22 cellular contexts compared by ENCODE assay signal in genomic region chr3:71252466-71252865, GRCh38.
DNase-seq lines count a peak whose midpoint lies in the region; ATAC-seq and TF ChIP-seq lines count a peak whose summit lies in the region.
"Had no signal": no experiment of that assay in that cellular context is flagged by ENCODE, and none has a peak within 500 bp of the region (broad histone marks: within the 10 kb centered on the region; RNA-seq: fewer than 3 reads in every experiment).

No MANE protein-coding gene starts in this region.

- no peaks in the 10 kb centered on the region for H3K9me3 Mint-ChIP-seq in CD8-positive, alpha-beta T cell
- H3K9me3 Mint-ChIP-seq in chondrocyte (ENCODE audit: low read depth) = no peaks in the 10 kb centered on the region
- H3K9me3 Mint-ChIP-seq: immature natural killer cell, neural crest cell had no signal

- no peaks in the 10 kb centered on the region for H3K27me3 ChIP-seq in CD8-positive, alpha-beta T cell (ENCODE audit: insufficient read depth, low read length)
- H3K27me3 ChIP-seq in Karpas-422 (ENCODE audit: low read length) (no peaks in the 10 kb centered on the region), osteoblast (ENCODE audit: insufficient read depth, low read length) (no peaks in the 10 kb centered on the region), Peyer's patch (no peaks in the 10 kb centered on the region)
- H3K27me3 ChIP-seq: BLaER1 treated with 17β-estradiol and CSF1 and Interleukin-3, amounts not matched to agents 10 nM and 100 nM had no signal

- H3K27ac Mint-ChIP-seq in CD8-positive, alpha-beta T cell = peak overlapping the region; percentile 79
- H3K27ac Mint-ChIP-seq in chondrocyte (ENCODE audit: unreplicated experiment) = peak overlapping the region; percentile 55
- H3K27ac Mint-ChIP-seq: immature natural killer cell had no signal

- H3K9me3 ChIP-seq in CD8-positive, alpha-beta T cell (ENCODE audit: low read length) = no peaks in the 10 kb centered on the region
- no peaks in the 10 kb centered on the region for H3K9me3 ChIP-seq in Karpas-422 (ENCODE audit: low read length)
- no peaks in the 10 kb centered on the region for H3K9me3 ChIP-seq in osteoblast (ENCODE audit: low read depth, low read length)
- no peaks in the 10 kb centered on the region for H3K9me3 ChIP-seq in Peyer's patch
- H3K9me3 ChIP-seq: BLaER1 treated with 17β-estradiol and CSF1 and Interleukin-3, amounts not matched to agents 10 nM and 100 nM; HAP-1; thoracic aorta had no signal

- H2AFZ ChIP-seq in Karpas-422 (ENCODE audit: low read length) (no peak overlapping the region), osteoblast (ENCODE audit: low read length) (no peak overlapping the region)

- H4K20me1 ChIP-seq in Karpas-422 (ENCODE audit: insufficient read depth, low read depth, low read length) = peaks cover 11% of the 10 kb centered on the region; the same call in 1 of the 2 replicates
- H4K20me1 ChIP-seq in osteoblast (ENCODE audit: insufficient read depth, low read length) = no peaks in the 10 kb centered on the region
- H4K20me1 ChIP-seq: BLaER1 treated with 17β-estradiol and CSF1 and Interleukin-3, amounts not matched to agents 10 nM and 100 nM had no signal

- peaks cover 31% of the 10 kb centered on the region for H3K36me3 Mint-ChIP-seq in CD8-positive, alpha-beta T cell
- H3K36me3 Mint-ChIP-seq in chondrocyte (ENCODE audit: low read depth) = no peaks in the 10 kb centered on the region
- H3K36me3 Mint-ChIP-seq: immature natural killer cell had no signal

- TF ChIP-seq POLR2A in Peyer's patch (IDR thresholded peaks at IDR 0.05) = no peak

- no peak for DNase-seq in CD8-positive, alpha-beta T cell
- DNase-seq in Karpas-422 (no peak), chondrocyte (ENCODE audit: low spot score) (no peak), osteoblast (ENCODE audit: insufficient read length, low spot score, missing footprints) (no peak), omental fat pad (ENCODE audit: low spot score) (no peak), Peyer's patch (no peak), NCI-H345 treated with DMSO at 0.1 percent for 48 hours (lab: John Stamatoyannopoulos, UW; ENCODE audit: unreplicated experiment) (no peak), NCI-H1105 (lab: John Stamatoyannopoulos, UW) (no peak)
- DNase-seq: activated CD8-positive, alpha-beta memory T cell treated with anti-CD3 and anti-CD28 coated beads for 24 hours; aorta; DMS53; glutamatergic neuron; immature natural killer cell; mesendoderm; NCI-H2029 treated with DMSO at 0.1 percent for 48 hours; NCI-H748 treated with DMSO at 0.1 percent for 48 hours; stimulated activated CD4-positive, alpha-beta T cell treated with anti-CD3 and anti-CD28 coated beads, Interleukin-2, amount 100 ng/mL, for 48 hours had no signal

- peak; percentile 77 for ATAC-seq in CD8-positive, alpha-beta T cell
- no peak for ATAC-seq in omental fat pad (ENCODE audit: low FRiP score)
- ATAC-seq: sciatic nerve had no signal

- peaks cover 100% of the 10 kb centered on the region for H3K79me2 ChIP-seq in Karpas-422 (ENCODE audit: low read length)
- peaks cover 32% of the 10 kb centered on the region for H3K79me2 ChIP-seq in osteoblast (ENCODE audit: insufficient read depth, low read length)

- CTCF ChIA-PET in CD8-positive, alpha-beta T cell (lab: Charles Lee) = interaction anchor here (0.6 kb wide), 1 partner anchor 272 kb away, joined by 6 read pairs; no protein-coding TSS in a partner anchor

- no peak overlapping the region for H3K4me2 ChIP-seq in Karpas-422 (ENCODE audit: low read depth, low read length, poor library complexity, severe bottlenecking)
- no peak overlapping the region for H3K4me2 ChIP-seq in osteoblast (ENCODE audit: insufficient read depth, low read length)
- H3K4me2 ChIP-seq: BLaER1 treated with 17β-estradiol and CSF1 and Interleukin-3, amounts not matched to agents 10 nM and 100 nM had no signal

- no peak overlapping the region for H3K4me3 Mint-ChIP-seq in CD8-positive, alpha-beta T cell
- H3K4me3 Mint-ChIP-seq in chondrocyte (ENCODE audit: unreplicated experiment) = no peak overlapping the region
- H3K4me3 Mint-ChIP-seq: immature natural killer cell, neural crest cell had no signal

- H3K36me3 ChIP-seq in CD8-positive, alpha-beta T cell (ENCODE audit: insufficient read depth, low read length) = no peaks in the 10 kb centered on the region
- H3K36me3 ChIP-seq in Karpas-422 (ENCODE audit: insufficient read depth, low read length) (0 out of 2 replicates have a peak, but pooled peaks cover 6% of the 10 kb centered on the region), osteoblast (ENCODE audit: insufficient read depth, low read length) (no peaks in the 10 kb centered on the region), Peyer's patch (no peaks in the 10 kb centered on the region)
- H3K36me3 ChIP-seq: BLaER1 treated with 17β-estradiol and CSF1 and Interleukin-3, amounts not matched to agents 10 nM and 100 nM; HAP-1; thoracic aorta had no signal

- no peak overlapping the region for H3K4me3 ChIP-seq in CD8-positive, alpha-beta T cell (ENCODE audit: low read depth, low read length)
- no peak overlapping the region for H3K4me3 ChIP-seq in Karpas-422 (ENCODE audit: low read length)
- H3K4me3 ChIP-seq in osteoblast (ENCODE audit: insufficient read depth, low read length) = no peak overlapping the region
- H3K4me3 ChIP-seq in Peyer's patch = no peak overlapping the region
- H3K4me3 ChIP-seq: BLaER1 treated with 17β-estradiol and CSF1 and Interleukin-3, amounts not matched to agents 10 nM and 100 nM; HAP-1; thoracic aorta had no signal

- no peaks in the 10 kb centered on the region for H3K27me3 Mint-ChIP-seq in CD8-positive, alpha-beta T cell (ENCODE audit: low read depth)
- no peaks in the 10 kb centered on the region for H3K27me3 Mint-ChIP-seq in chondrocyte (ENCODE audit: low read depth)

- H3K4me1 Mint-ChIP-seq in CD8-positive, alpha-beta T cell (ENCODE audit: low read depth) = peaks cover 83% of the 10 kb centered on the region
- H3K4me1 Mint-ChIP-seq in chondrocyte (ENCODE audit: low read depth) = peaks cover 57% of the 10 kb centered on the region

- POLR2A ChIA-PET in CD8-positive, alpha-beta T cell (lab: Charles Lee) = interaction anchor here (1.0 to 1.5 kb wide), 2 partner anchors 10 to 122 kb away, joined by 3 read pairs; no protein-coding TSS in a partner anchor

- peaks cover 43% of the 10 kb centered on the region for H3K4me1 ChIP-seq in CD8-positive, alpha-beta T cell (ENCODE audit: insufficient read depth, low read length)
- H3K4me1 ChIP-seq in Karpas-422 (ENCODE audit: low read length) = peaks cover 87% of the 10 kb centered on the region
- H3K4me1 ChIP-seq in osteoblast (ENCODE audit: insufficient read depth, low read length) = peaks cover 60% of the 10 kb centered on the region
- no peaks in the 10 kb centered on the region for H3K4me1 ChIP-seq in Peyer's patch
- H3K4me1 ChIP-seq: BLaER1 treated with 17β-estradiol and CSF1 and Interleukin-3, amounts not matched to agents 10 nM and 100 nM had no signal

- no peak overlapping the region for H3K9ac ChIP-seq in Karpas-422 (ENCODE audit: low read length)
- H3K9ac ChIP-seq: BLaER1 treated with 17β-estradiol and CSF1 and Interleukin-3, amounts not matched to agents 10 nM and 100 nM had no signal

- TF ChIP-seq CTCF in CD8-positive, alpha-beta T cell (IDR thresholded peaks at IDR 0.05) = no peak
- TF ChIP-seq CTCF in chondrocyte (IDR thresholded peaks at IDR 0.05) (no peak), osteoblast (IDR thresholded peaks at IDR 0.05; ENCODE audit: extremely low read depth, low read depth, low read length) (no peak), omental fat pad (IDR thresholded peaks at IDR 0.05) (no peak), Peyer's patch (IDR thresholded peaks at IDR 0.05) (no peak)

- no peak overlapping the region for H3K27ac ChIP-seq in CD8-positive, alpha-beta T cell (ENCODE audit: low read depth, low read length)
- H3K27ac ChIP-seq in Karpas-422 (ENCODE audit: low read length) (peak overlapping the region; percentile 56), osteoblast (ENCODE audit: low read depth, low read length) (peak overlapping the region; percentile 92), Peyer's patch (no peak overlapping the region)
- H3K27ac ChIP-seq: BLaER1 treated with 17β-estradiol and CSF1 and Interleukin-3, amounts not matched to agents 10 nM and 100 nM; thoracic aorta had no signal

- intact Hi-C loops in CD8-positive, alpha-beta T cell (cut with DNase I, micrococcal nuclease) = no loop called here

- no peaks in the 10 kb centered on the region for H3K9me2 ChIP-seq in Karpas-422 (replicated peaks; ENCODE audit: insufficient read depth, low read length)

Comparison
In these comparisons a context has a peak if more than half of its experiments do, and no peak if none do; other contexts are left out.
1. H3K27ac ChIP-seq: peak in Karpas-422 (single experiment) and osteoblast (single experiment); none in CD8-positive, alpha-beta T cell (single experiment) and Peyer's patch (0 of 4).